In genomic region chr15:61798631-61799030, GRCh38 we compare ENCODE assay signal across 27 cellular contexts.
"Had no signal": no experiment of that assay in that cellular context is flagged by ENCODE, and none has a peak within 500 bp of the region (broad histone marks: within the 10 kb centered on the region; RNA-seq: fewer than 3 reads in every experiment).

No MANE protein-coding gene starts in this region.

- H3K27me3 ChIP-seq: neural progenitor cell, ovary, right lobe of liver, sigmoid colon, tibial artery, transverse colon, upper lobe of right lung, vagina had no signal

- H3K4me1 ChIP-seq: neural progenitor cell, parathyroid adenoma, psoas muscle, right lobe of liver, sigmoid colon, stomach, tibial artery, transverse colon, upper lobe of right lung, vagina had no signal

- H3K9ac ChIP-seq: neural progenitor cell, parathyroid adenoma had no signal

- H3K9me3 ChIP-seq: ovary, psoas muscle, right lobe of liver, sigmoid colon, transverse colon, upper lobe of right lung, vagina had no signal

- H3K4me1 Mint-ChIP-seq: naive B cell; nephron; neural progenitor cell; stimulated activated effector memory CD8-positive, alpha-beta T cell treated with anti-CD3 and anti-CD28 coated beads, Interleukin-12 subunit alpha, Interleukin-12 subunit beta, amount 100 ng/mL, for 72 hours; stimulated activated naive B cell treated with anti-CD40 and anti-IgM and Interleukin-4, amounts not matched to agents 10 μg/mL and 1 μg/mL and 100 μg/mL, for 72 hours had no signal

- H3K4me3 Mint-ChIP-seq: naive B cell; nephron; neural progenitor cell; stimulated activated effector memory CD8-positive, alpha-beta T cell treated with anti-CD3 and anti-CD28 coated beads, Interleukin-12 subunit alpha, Interleukin-12 subunit beta, amount 100 ng/mL, for 72 hours; stimulated activated naive B cell treated with anti-CD40 and anti-IgM and Interleukin-4, amounts not matched to agents 10 μg/mL and 1 μg/mL and 100 μg/mL, for 72 hours; stimulated activated naive CD8-positive, alpha-beta T cell treated with anti-CD3 and anti-CD28 coated beads, Interleukin-15, Interleukin-2, amounts not matched to agents 100 ng/mL and 50 ng/mL, for 24 hours; type B pancreatic cell had no signal

- H3K36me3 Mint-ChIP-seq: naive B cell; neural progenitor cell; stimulated activated effector memory CD8-positive, alpha-beta T cell treated with anti-CD3 and anti-CD28 coated beads, Interleukin-12 subunit alpha, Interleukin-12 subunit beta, amount 100 ng/mL, for 72 hours; stimulated activated naive B cell treated with anti-CD40 and anti-IgM and Interleukin-4, amounts not matched to agents 10 μg/mL and 1 μg/mL and 100 μg/mL, for 72 hours; type B pancreatic cell had no signal

- DNase-seq: naive B cell; occipital lobe; ovary; posterior cingulate gyrus; psoas muscle; right cardiac atrium; right lobe of liver; sigmoid colon; small intestine; stimulated activated CD4-positive, alpha-beta T cell treated with anti-CD3 and anti-CD28 coated beads, Interleukin-15, amount 100 ng/mL, for 24 hours; stimulated activated CD4-positive, alpha-beta T cell treated with anti-CD3 and anti-CD28 coated beads, Interleukin-2, amount 100 ng/mL, for 24 hours; stimulated activated CD4-positive, alpha-beta T cell treated with anti-CD3 and anti-CD28 coated beads, Interleukin-2, amount 100 ng/mL, for 48 hours; stimulated activated CD4-positive, alpha-beta T cell treated with anti-CD3 and anti-CD28 coated beads, Interleukin-4, amount 100 ng/mL, for 24 hours; stimulated activated naive B cell treated with anti-CD40 and anti-IgM and Interleukin-4, amounts not matched to agents 10 μg/mL and 1 μg/mL and 100 μg/mL, for 72 hours; stimulated activated naive CD4-positive, alpha-beta T cell treated with Interleukin-2 at 50 U/mL for 16 hours; stomach; tibial artery; transverse colon; upper lobe of right lung had no signal

- H3K4me2 ChIP-seq: neural progenitor cell had no signal

- H2AFZ ChIP-seq: neural progenitor cell, parathyroid adenoma had no signal

- H3K79me2 ChIP-seq: parathyroid adenoma had no signal

- H3K27me3 Mint-ChIP-seq: stimulated activated naive B cell treated with anti-CD40 and anti-IgM and Interleukin-4, amounts not matched to agents 10 μg/mL and 1 μg/mL and 100 μg/mL, for 72 hours had no signal

- H3K27ac ChIP-seq: neural progenitor cell, ovary, parathyroid adenoma, psoas muscle, right lobe of liver, sigmoid colon, stomach, tibial artery, transverse colon, upper lobe of right lung, vagina had no signal

- H3K27ac Mint-ChIP-seq: naive B cell; nephron; neural progenitor cell; progenitor cell of endocrine pancreas; stimulated activated effector memory CD8-positive, alpha-beta T cell treated with anti-CD3 and anti-CD28 coated beads, Interleukin-12 subunit alpha, Interleukin-12 subunit beta, amount 100 ng/mL, for 72 hours; stimulated activated naive B cell treated with anti-CD40 and anti-IgM and Interleukin-4, amounts not matched to agents 10 μg/mL and 1 μg/mL and 100 μg/mL, for 72 hours; stimulated activated naive CD8-positive, alpha-beta T cell treated with anti-CD3 and anti-CD28 coated beads, Interleukin-15, Interleukin-2, amounts not matched to agents 100 ng/mL and 50 ng/mL, for 24 hours; type B pancreatic cell had no signal

- ATAC-seq: psoas muscle; right cardiac atrium; right lobe of liver; stimulated activated effector memory CD8-positive, alpha-beta T cell treated with anti-CD3 and anti-CD28 coated beads, Interleukin-12 subunit alpha, Interleukin-12 subunit beta, amount 100 ng/mL, for 72 hours; stimulated activated naive B cell treated with anti-CD40 and anti-IgM and Interleukin-4, amounts not matched to agents 10 μg/mL and 1 μg/mL and 100 μg/mL, for 72 hours; upper lobe of right lung had no signal

- H3K36me3 ChIP-seq: neural progenitor cell, ovary, right lobe of liver, sigmoid colon, stomach, tibial artery, transverse colon, upper lobe of right lung, vagina had no signal

- H3K4me3 ChIP-seq: neural progenitor cell, ovary, psoas muscle, right lobe of liver, sigmoid colon, stomach, tibial artery, transverse colon, upper lobe of right lung, vagina had no signal

- H3K9me3 Mint-ChIP-seq: neural progenitor cell; stimulated activated effector memory CD8-positive, alpha-beta T cell treated with anti-CD3 and anti-CD28 coated beads, Interleukin-12 subunit alpha, Interleukin-12 subunit beta, amount 100 ng/mL, for 72 hours; stimulated activated naive CD8-positive, alpha-beta T cell treated with anti-CD3 and anti-CD28 coated beads, Interleukin-15, Interleukin-2, amounts not matched to agents 100 ng/mL and 50 ng/mL, for 24 hours; type B pancreatic cell had no signal
